8 cellular contexts compared by ENCODE assay signal in the genomic region with DNA sequence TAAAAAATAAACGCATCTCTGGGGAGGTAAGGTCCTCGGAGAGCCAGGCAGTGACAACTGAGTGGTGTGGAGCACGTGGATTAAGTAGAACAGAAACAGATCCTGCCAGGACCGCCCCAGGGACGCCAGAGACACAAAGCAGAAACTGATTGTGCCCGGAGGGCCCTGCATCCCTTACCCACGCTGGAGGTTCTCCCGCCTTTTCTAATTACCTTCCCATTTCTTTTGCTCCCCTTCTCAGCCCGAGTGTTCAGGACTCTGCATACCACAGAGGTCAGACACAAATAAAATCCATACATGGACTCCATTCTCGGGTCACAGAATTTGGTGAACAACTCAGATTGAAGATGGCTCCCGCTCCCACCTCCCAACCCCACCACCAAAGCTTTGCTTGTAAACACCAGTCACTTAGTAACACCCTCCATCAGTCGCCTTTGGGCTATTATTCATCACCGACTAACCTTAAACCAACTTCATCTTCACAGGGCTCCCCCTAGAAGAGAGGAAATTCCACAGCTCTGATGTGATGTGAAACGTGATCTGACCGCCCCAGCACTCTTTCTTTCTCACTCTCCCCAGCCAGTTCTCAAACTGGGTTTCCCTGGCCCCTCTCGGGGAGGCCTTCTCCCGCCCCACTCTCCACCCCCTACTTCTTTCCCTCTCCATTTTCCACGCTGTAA. TPM values are rescaled to one million over a fixed set of nuclear protein-coding genes. Genes with fewer than 3 reads are reported as not detected.
DNase-seq lines count a peak whose midpoint lies in the region; ATAC-seq and TF ChIP-seq lines count a peak whose summit lies in the region.

No MANE protein-coding gene starts in this region.

- no peak for TF ChIP-seq CTCF in choroid plexus epithelial cell (conservative IDR thresholded peaks at IDR 0.05; ENCODE audit: low read depth, low read length)

- no peaks in the 10 kb centered on the region for H3K9me3 ChIP-seq in stomach smooth muscle (ENCODE audit: control insufficient read depth in 2 of 2, low read length in 2 of 2)

- H3K4me3 ChIP-seq in choroid plexus epithelial cell (ENCODE audit: low read depth, low read length) (peak overlapping the region; percentile 9), stomach smooth muscle (ENCODE audit: low read length in 2 of 2) (peak overlapping the region; percentile 21 to 55)

- peak overlapping the region; percentile 95 for H3K27ac ChIP-seq in stomach smooth muscle (ENCODE audit: low read length)

- H3K27me3 ChIP-seq in stomach smooth muscle (ENCODE audit: control insufficient read depth in 1 of 2, insufficient read depth in 2 of 2, low read length in 2 of 2) = no peaks in the 10 kb centered on the region

- ATAC-seq in GM21529 (IDR thresholded peaks at IDR 0.05; ENCODE audit: unreplicated experiment) = peak; percentile 74
- no peak for ATAC-seq in GM19351 (IDR thresholded peaks at IDR 0.05; ENCODE audit: unreplicated experiment)
- no peak for ATAC-seq in GM21619 (IDR thresholded peaks at IDR 0.05; ENCODE audit: unreplicated experiment)

- peak; percentile 70 for DNase-seq in SK-N-DZ (ENCODE audit: low spot score)
- DNase-seq in choroid plexus epithelial cell (ENCODE audit: low read depth) = peak; percentile 99
- peak; percentile 56 to 97 for DNase-seq in lung microvascular endothelial cell (ENCODE audit: low read depth in 2 of 2)
- DNase-seq in HuH-7.5 (ENCODE audit: low spot score) = no peak

- H3K36me3 ChIP-seq in stomach smooth muscle (ENCODE audit: control insufficient read depth in 2 of 2, insufficient read depth in 2 of 2, low read length in 2 of 2) = no peaks in the 10 kb centered on the region

- peak overlapping the region; percentile 68 for H3K9ac ChIP-seq in stomach smooth muscle (ENCODE audit: low read length in 2 of 2)

- peaks cover 37% of the 10 kb centered on the region for H3K4me1 ChIP-seq in stomach smooth muscle (ENCODE audit: control insufficient read depth, insufficient read depth, low read length)

RNA-seq across cellular contexts. Expression of a gene that starts 32.6 kb away (rescaled TPM):
- 39.9 and 44.8 TPM in 2 replicates for polyA plus RNA-seq in SK-N-DZ (2014; cell fraction: cytosol; rRNA removed)
- 26.9 and 29.4 TPM in 2 replicates for polyA plus RNA-seq in SK-N-DZ (2014; cell fraction: nucleus; rRNA removed)
- total RNA-seq in lung microvascular endothelial cell = 0.40 and 0.65 TPM in 2 replicates
